3 cellular contexts compared by ENCODE assay signal in genomic region chrX:47332729-47333128, GRCh38. TPM values are rescaled to one million over a fixed set of nuclear protein-coding genes. Genes with fewer than 3 reads are reported as not detected.
"Had no signal": no experiment of that assay in that cellular context is flagged by ENCODE, and none has a peak within 500 bp of the region (broad histone marks: within the 10 kb centered on the region; RNA-seq: fewer than 3 reads in every experiment).

No MANE protein-coding gene starts in this region.

RNA-seq across cellular contexts. Expression of gene ZNF157, which starts 37.6 kb away (rescaled TPM):
- total RNA-seq: GM23248, H4, HFFc6 had no signal
- polyA plus RNA-seq: GM23248 had no signal
